8 cellular contexts compared by ENCODE assay signal in the genomic region with DNA sequence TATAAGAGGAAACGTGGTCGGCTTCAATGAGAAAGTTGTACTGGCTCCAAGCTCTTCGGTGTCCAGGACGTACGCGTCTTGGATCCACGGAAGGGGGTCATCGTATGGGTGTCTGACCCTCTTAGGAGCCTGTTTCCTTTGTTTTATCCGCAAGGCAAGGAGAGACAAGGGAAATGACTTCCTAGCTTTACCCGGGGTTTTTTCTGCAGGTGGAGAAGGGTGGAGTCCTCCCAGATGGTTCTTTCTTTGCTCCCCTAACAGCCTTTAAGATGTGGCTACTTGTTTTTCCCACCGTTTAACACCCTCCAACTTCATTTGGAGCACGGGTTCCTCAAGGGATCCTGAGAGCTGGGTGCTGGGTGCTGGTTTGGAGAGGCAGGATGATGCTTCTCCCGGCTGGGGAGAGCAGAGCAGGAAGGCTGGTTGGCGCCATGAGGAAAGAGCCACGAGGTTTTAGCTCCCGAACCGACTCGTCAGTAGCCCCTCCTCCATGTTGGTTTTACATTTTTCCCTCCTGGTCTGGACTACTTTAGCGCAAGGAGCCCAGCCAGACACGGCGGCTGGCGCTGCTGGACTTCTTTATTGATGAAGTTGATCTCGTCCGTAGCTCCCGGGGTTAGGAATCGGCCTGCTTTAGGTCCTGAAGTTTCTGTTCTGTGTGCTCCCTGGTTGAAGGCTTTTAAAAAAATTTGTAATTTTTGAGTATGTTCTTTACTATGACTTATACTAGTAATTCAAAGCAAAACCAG. TPM values are rescaled to one million over a fixed set of nuclear protein-coding genes. Genes with fewer than 3 reads are reported as not detected.
DNase-seq lines count a peak whose midpoint lies in the region; ATAC-seq and TF ChIP-seq lines count a peak whose summit lies in the region.

No MANE protein-coding gene starts in this region.

- TSS peak; percentile 63 for BruUV-seq in OCI-LY7 (replicated peaks; lab: Mats Ljungman, UMichigan)

- H3K27me3 ChIP-seq in DND-41 (ENCODE audit: insufficient read depth, low read length, poor library complexity) (no peaks in the 10 kb centered on the region), ascending aorta (no peaks in the 10 kb centered on the region), right cardiac atrium (ENCODE audit: control insufficient read depth, insufficient read depth) (no peaks in the 10 kb centered on the region)

- no peaks in the 10 kb centered on the region for H3K9me2 ChIP-seq in OCI-LY7 (ENCODE audit: insufficient read depth, low read length)

- H3K9me3 ChIP-seq in DND-41 (ENCODE audit: insufficient read depth, low read length, severe bottlenecking) (no peaks in the 10 kb centered on the region), OCI-LY7 (ENCODE audit: low read length) (no peaks in the 10 kb centered on the region), ascending aorta (no peaks in the 10 kb centered on the region), right cardiac atrium (ENCODE audit: control insufficient read depth, low read length) (no peaks in the 10 kb centered on the region)

- H3K27ac ChIP-seq in DND-41 (ENCODE audit: low read length) (peak overlapping the region; percentile 98), OCI-LY7 (ENCODE audit: low read depth, low read length, poor library complexity, severe bottlenecking) (peak overlapping the region; percentile 85), ascending aorta (peak overlapping the region; percentile 96 to 97), right cardiac atrium (ENCODE audit: low read length) (peak overlapping the region; percentile 79)

- H3K36me3 ChIP-seq in DND-41 (ENCODE audit: insufficient read depth, low read length) (peaks cover 26% of the 10 kb centered on the region), OCI-LY7 (ENCODE audit: insufficient read depth, low read length) (peaks cover 10% of the 10 kb centered on the region), ascending aorta (no peaks in the 10 kb centered on the region)

- H2AFZ ChIP-seq in DND-41 (ENCODE audit: low read depth, low read length) (peak overlapping the region; percentile 70), OCI-LY7 (ENCODE audit: low read length) (peak overlapping the region; percentile 88)

- peaks cover 56% of the 10 kb centered on the region for H3K4me1 ChIP-seq in DND-41 (ENCODE audit: insufficient read depth, low read length)
- H3K4me1 ChIP-seq in OCI-LY7 (ENCODE audit: insufficient read depth, low read length, poor library complexity, severe bottlenecking): peaks cover 18% of the 10 kb centered on the region
- peaks cover 0 to 9% of the 10 kb centered on the region in 2 donors for H3K4me1 ChIP-seq in ascending aorta
- H3K4me1 ChIP-seq in right cardiac atrium (ENCODE audit: control insufficient read depth, insufficient read depth, low read length): peaks cover 4% of the 10 kb centered on the region

- H4K20me1 ChIP-seq in DND-41 (ENCODE audit: insufficient read depth, low read length) (peaks cover 37% of the 10 kb centered on the region), OCI-LY7 (ENCODE audit: insufficient read depth, low read length) (no peaks in the 10 kb centered on the region)

- H3K9ac ChIP-seq in DND-41 (ENCODE audit: low read depth, low read length): peak overlapping the region; percentile 98

- TF ChIP-seq CTCF in DND-41 (IDR thresholded peaks at IDR 0.05; ENCODE audit: borderline replicate concordance, extremely low read depth, low read length, poor library complexity, severe bottlenecking) (no peak), OCI-LY7 (conservative IDR thresholded peaks at IDR 0.05; ENCODE audit: low read length) (no peak), ascending aorta (IDR thresholded peaks at IDR 0.05) (no peak)

- intact Hi-C loops in OCI-LY7 (cut with micrococcal nuclease; ENCODE audit: unreplicated experiment) (loop anchor here (1.0 to 5.0 kb wide), 4 partner anchors 43 to 226 kb away; partner anchors contain the start of gene MGST3), ascending aorta (cut with DNase I) (loop anchor here (1.0 to 2.0 kb wide), 3 partner anchors 132 to 230 kb away; no protein-coding TSS in a partner anchor), right cardiac atrium (cut with DNase I) (loop anchor here in 1 of 4 donors (10.0 kb wide), 1 partner anchor 54 kb away; no protein-coding TSS in a partner anchor), posterior vena cava (cut with DNase I) (loop anchor here in 1 of 2 donors (10.0 kb wide), 1 partner anchor 64 kb away; the partner anchor contains the start of gene TMCO1)

- POLR2A ChIA-PET in OCI-LY7 (lab: Charles Lee): interaction anchor here (0.7 to 3.6 kb wide), 13 partner anchors 8 to 231 kb away, joined by 3 to 27 read pairs (median 6); partner anchors contain the start of gene TMCO1

- peak overlapping the region; percentile 86 for H3K4me2 ChIP-seq in DND-41 (ENCODE audit: insufficient read depth, low read length)
- H3K4me2 ChIP-seq in OCI-LY7 (ENCODE audit: low read length): peak overlapping the region; percentile 95

- H3K79me2 ChIP-seq in DND-41 (ENCODE audit: insufficient read depth, low read length) (peaks cover 64% of the 10 kb centered on the region), OCI-LY7 (ENCODE audit: insufficient read depth, low read depth, low read length) (peaks cover 54% of the 10 kb centered on the region)

- peak overlapping the region; percentile 91 to 92 for H3K4me3 ChIP-seq in DND-41 (ENCODE audit: low read depth in 1 of 2, low read length in 2 of 2)
- peak overlapping the region; percentile 94 for H3K4me3 ChIP-seq in Jurkat, Clone E6-1 (ENCODE audit: low read length)
- peak overlapping the region; percentile 84 for H3K4me3 ChIP-seq in OCI-LY7 (ENCODE audit: low read depth, low read length, poor library complexity, severe bottlenecking)
- H3K4me3 ChIP-seq in ascending aorta: peak overlapping the region; percentile 90 to 96
- peak overlapping the region; percentile 71 for H3K4me3 ChIP-seq in right cardiac atrium (ENCODE audit: low read length)

- CTCF ChIA-PET in OCI-LY7 (lab: Charles Lee; ENCODE audit: unreplicated experiment): interaction anchor here (0.5 to 1.4 kb wide), 3 partner anchors 10 to 1146 kb away, joined by 3 to 6 read pairs (median 5); partner anchors contain the start of gene TMCO1

- ATAC-seq in DND-41 (ENCODE audit: insufficient read depth, low read depth): peak; percentile 43
- ATAC-seq in GM21390 (IDR thresholded peaks at IDR 0.05; ENCODE audit: unreplicated experiment): peak; percentile 6
- peak; percentile 41 to 65 for ATAC-seq in right cardiac atrium

- under 1% methylated on average over 26 of the region's 26 CpGs for WGBS in right cardiac atrium

- DNase-seq in DND-41 (peak; percentile 68), OCI-LY7 (ENCODE audit: low spot score) (peak; percentile 61), ascending aorta (ENCODE audit: low spot score in 2 of 2) (peak in 1 of 2 donors; percentile 71), right cardiac atrium (peak; percentile 29 to 69 (median 51)), posterior vena cava (ENCODE audit: low spot score) (peak; percentile 77), mesenteric fat pad (ENCODE audit: low spot score) (no peak)
- peak; percentile 68 for DNase-seq in Jurkat, Clone E6-1 (ENCODE audit: low read depth, low spot score)

RNA-seq across cellular contexts. Expression of gene UCK2, which starts 1.3 kb away (rescaled TPM):
- polyA plus RNA-seq in Jurkat, Clone E6-1 (2012; ENCODE audit: insufficient read depth, insufficient read length): 101 TPM
- 65.6 and 75.8 TPM in 2 replicates for total RNA-seq in OCI-LY7 (2014; rRNA removed; shearing (Covaris generic))
- total RNA-seq in OCI-LY7 (2022): 66.0 and 66.6 TPM in 2 replicates
- total RNA-seq in ascending aorta: 30.3 TPM
- 10 to 100 TPM in 2 of 4 donors, 1 to 10 TPM in 2; 7.7 to 11.3 (median 9.9) TPM for total RNA-seq in right cardiac atrium
- 6.9 TPM for polyA plus RNA-seq in right cardiac atrium
- 10 to 100 TPM; 14.7 to 20.8 TPM for total RNA-seq in posterior vena cava
- total RNA-seq in mesenteric fat pad: 25.6 TPM
